Comparison of ENCODE assay signal across 7 cellular contexts in genomic region chr10:11823122-11823988, GRCh38. TPM values are rescaled to one million over a fixed set of nuclear protein-coding genes. Genes with fewer than 3 reads are reported as not detected.
DNase-seq lines count a peak whose midpoint lies in the region; ATAC-seq and TF ChIP-seq lines count a peak whose summit lies in the region.

PROSER2 (plus strand) TSS chr10:11823356; CDS start chr10:11852078, 28,722 bp downstream.

- no peaks in the 10 kb centered on the region for H3K36me3 Mint-ChIP-seq in activated CD4-positive, alpha-beta T cell treated with anti-CD3 and anti-CD28 coated beads, Interleukin-2, amount 10 ng/mL, durations not matched to agents 24 days and 14 days (ENCODE audit: low read depth)

- H3K27me3 ChIP-seq in testis = no peaks in the 10 kb centered on the region

- TF ChIP-seq CTCF in testis (IDR thresholded peaks at IDR 0.05) = no peak

- H3K4me1 Mint-ChIP-seq in activated CD4-positive, alpha-beta T cell treated with anti-CD3 and anti-CD28 coated beads, Interleukin-2, amount 10 ng/mL, durations not matched to agents 24 days and 14 days = peaks cover 7% of the 10 kb centered on the region

- ATAC-seq in GM18505 (IDR thresholded peaks at IDR 0.05; ENCODE audit: unreplicated experiment) = peak; percentile 83
- no peak for ATAC-seq in HG03439 (IDR thresholded peaks at IDR 0.05; ENCODE audit: unreplicated experiment)

- peak within 1 kb of the TSS; percentile 43 to 44 for H3K27ac ChIP-seq in testis

- peaks cover 3% of the 10 kb centered on the region for H3K4me1 ChIP-seq in testis

- H3K9me3 Mint-ChIP-seq in activated CD4-positive, alpha-beta T cell treated with anti-CD3 and anti-CD28 coated beads, Interleukin-2, amount 10 ng/mL, durations not matched to agents 24 days and 14 days = no peaks in the 10 kb centered on the region

- DNase-seq in Kasumi-1 (lab: John Stamatoyannopoulos, UW) (peak; percentile 81 to 82), mucosa of gallbladder (ENCODE audit: low spot score) (peak; percentile 34), testis (peak; percentile 73)
- DNase-seq in activated CD4-positive, alpha-beta T cell treated with anti-CD3 and anti-CD28 coated beads, Interleukin-2, amount 10 ng/mL, durations not matched to agents 24 days and 14 days = peak; percentile 79

- in situ Hi-C loops in endometrial microvascular endothelial cells (cut with HindIII; ENCODE audit: inconsistent ontology term, low pct_unique_long_range_greater_than_20kb, low sequenced_read_pairs) = no loop called here

- no peaks in the 10 kb centered on the region for H3K9me3 ChIP-seq in testis

- peak within 1 kb of the TSS; percentile 73 for H3K4me3 Mint-ChIP-seq in activated CD4-positive, alpha-beta T cell treated with anti-CD3 and anti-CD28 coated beads, Interleukin-2, amount 10 ng/mL, durations not matched to agents 24 days and 14 days

- intact Hi-C loops in activated CD4-positive, alpha-beta T cell treated with anti-CD3 and anti-CD28 coated beads, Interleukin-2, amount 10 ng/mL, durations not matched to agents 24 days and 14 days (cut with micrococcal nuclease) = loop anchor here (5.0 kb wide), 1 partner anchor 39 kb away; no protein-coding TSS in a partner anchor
- intact Hi-C loops in testis (cut with DNase I; ENCODE audit: low total_unique reads) = no loop called here

- WGBS in testis, 2 donors = 1% methylated on average over 25 to 85 of the region's 114 CpGs

- H3K27ac Mint-ChIP-seq in activated CD4-positive, alpha-beta T cell treated with anti-CD3 and anti-CD28 coated beads, Interleukin-2, amount 10 ng/mL, durations not matched to agents 24 days and 14 days = no peak within 1 kb of the TSS

- no peaks in the 10 kb centered on the region for H3K36me3 ChIP-seq in testis (ENCODE audit: low read depth, missing control alignments)

- peaks cover 56% of the 10 kb centered on the region for H3K27me3 Mint-ChIP-seq in activated CD4-positive, alpha-beta T cell treated with anti-CD3 and anti-CD28 coated beads, Interleukin-2, amount 10 ng/mL, durations not matched to agents 24 days and 14 days

- TF ChIP-seq POLR2A in GM18505 (IDR thresholded peaks at IDR 0.05; ENCODE audit: borderline replicate concordance, extremely low read depth, insufficient read depth, insufficient read length) (peak; percentile 37), testis (IDR thresholded peaks at IDR 0.05) (no peak)

- peak within 1 kb of the TSS; percentile 72 for H3K4me3 ChIP-seq in testis

RNA-seq across cellular contexts. Expression of gene PROSER2, which starts in this region (rescaled TPM):
- 0.24 and 0.37 TPM in 2 replicates for total RNA-seq in activated CD4-positive, alpha-beta T cell treated with anti-CD3 and anti-CD28 coated beads, Interleukin-2, amount 10 ng/mL, durations not matched to agents 24 days and 14 days
- 15.2 TPM for total RNA-seq in endometrial microvascular endothelial cells (ENCODE audit: inconsistent ontology term)
- total RNA-seq in mucosa of gallbladder = 8.8 TPM
- 10 to 100 TPM; 15.6 to 21.4 TPM for total RNA-seq in testis
- 7.8 TPM for polyA plus RNA-seq in testis (ENCODE audit: insufficient read depth, low read depth, low replicate concordance)

Comparison
In these comparisons a context has a peak if more than half of its experiments do, and no peak if none do; other contexts are left out.
1. Peak in DNase-seq in activated CD4-positive, alpha-beta T cell treated with anti-CD3 and anti-CD28 coated beads, Interleukin-2, amount 10 ng/mL, durations not matched to agents 24 days and 14 days; RNA of the gene not detected or under 1 TPM.